ENCODE assay signal across 3 cellular contexts in the genomic region with DNA sequence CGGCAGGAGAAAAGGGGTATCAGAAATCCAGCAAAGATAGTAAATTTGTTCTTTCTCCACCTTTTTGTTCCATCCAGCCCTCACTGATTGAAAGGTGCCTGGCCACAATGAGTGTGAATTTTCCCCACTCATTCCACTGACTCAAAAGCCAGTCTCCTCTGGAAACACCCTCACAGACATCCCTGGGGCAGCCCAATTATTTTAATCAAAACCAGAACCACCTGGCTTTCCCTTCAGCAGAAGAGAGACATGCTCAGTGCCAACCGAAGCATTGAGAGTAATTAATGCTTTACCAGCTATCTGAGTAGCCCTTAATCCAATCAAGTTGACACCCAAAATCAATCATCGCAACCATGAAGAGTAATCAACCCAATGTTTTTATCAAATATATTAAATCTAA.
TF ChIP-seq lines count a peak whose summit lies in the region.

No MANE protein-coding gene starts in this region.

TF ChIP-seq in SK-N-SH, 30 proteins besides CTCF, POLR2A, EP300 and RAD21:
- no peak for TF ChIP-seq RFX5 (IDR thresholded peaks at IDR 0.05; ENCODE audit: low read length)
- TF ChIP-seq MAX (IDR thresholded peaks at IDR 0.05; ENCODE audit: low read depth): no peak
- no peak for TF ChIP-seq CHD2 (IDR thresholded peaks at IDR 0.05; ENCODE audit: low read length, partially characterized antibody)
- no peak for TF ChIP-seq FOSL2 (IDR thresholded peaks at IDR 0.05; ENCODE audit: borderline replicate concordance, low read depth)
- TF ChIP-seq FOXJ3 (CRISPR knock-in tag; IDR thresholded peaks at IDR 0.05): no peak
- no peak for TF ChIP-seq SMC3 (IDR thresholded peaks at IDR 0.05; ENCODE audit: low read depth, low read length)
- TF ChIP-seq RXRA (IDR thresholded peaks at IDR 0.05; ENCODE audit: borderline replicate concordance, low read depth): no peak
- TF ChIP-seq IRF3 (IDR thresholded peaks at IDR 0.05; ENCODE audit: low read depth, low read length): no peak
- no peak for TF ChIP-seq SIN3A (IDR thresholded peaks at IDR 0.05; ENCODE audit: borderline replicate concordance, low read depth, low read length)

TF ChIP-seq in SK-N-SH treated with all-trans-retinoic acid at 6 μM for 48 hours, 23 proteins besides CTCF, POLR2A, EP300 and RAD21:
- TF ChIP-seq ESRRG (CRISPR knock-in tag; IDR thresholded peaks at IDR 0.05): no peak
- TF ChIP-seq ZFP30 (CRISPR knock-in tag; IDR thresholded peaks at IDR 0.05): no peak
- no peak for TF ChIP-seq CSRNP3 (CRISPR knock-in tag; IDR thresholded peaks at IDR 0.05)
- no peak for TF ChIP-seq ZFP3 (CRISPR knock-in tag; IDR thresholded peaks at IDR 0.05)

TF ChIP-seq in H1, 55 proteins besides CTCF, POLR2A, EP300 and RAD21:
- no peak for TF ChIP-seq E2F6 (IDR thresholded peaks at IDR 0.05)
- no peak for TF ChIP-seq MAFK (IDR thresholded peaks at IDR 0.05; ENCODE audit: low read depth, low read length)
- TF ChIP-seq TAF1 (IDR thresholded peaks at IDR 0.05; ENCODE audit: low read depth, low read length): no peak
- no peak for TF ChIP-seq TEAD4 (IDR thresholded peaks at IDR 0.05; ENCODE audit: low read depth, low read length)
- TF ChIP-seq ASH2L (IDR thresholded peaks at IDR 0.05; ENCODE audit: low read length): no peak
- no peak for TF ChIP-seq RNF2 (IDR thresholded peaks at IDR 0.05; ENCODE audit: borderline replicate concordance, low read depth, low read length, missing control alignments, poor library complexity, severe bottlenecking)
- TF ChIP-seq SP1 (IDR thresholded peaks at IDR 0.05; ENCODE audit: low read depth, low read length): no peak
- TF ChIP-seq CREB1 (IDR thresholded peaks at IDR 0.05): no peak
- TF ChIP-seq, protein P1, sequence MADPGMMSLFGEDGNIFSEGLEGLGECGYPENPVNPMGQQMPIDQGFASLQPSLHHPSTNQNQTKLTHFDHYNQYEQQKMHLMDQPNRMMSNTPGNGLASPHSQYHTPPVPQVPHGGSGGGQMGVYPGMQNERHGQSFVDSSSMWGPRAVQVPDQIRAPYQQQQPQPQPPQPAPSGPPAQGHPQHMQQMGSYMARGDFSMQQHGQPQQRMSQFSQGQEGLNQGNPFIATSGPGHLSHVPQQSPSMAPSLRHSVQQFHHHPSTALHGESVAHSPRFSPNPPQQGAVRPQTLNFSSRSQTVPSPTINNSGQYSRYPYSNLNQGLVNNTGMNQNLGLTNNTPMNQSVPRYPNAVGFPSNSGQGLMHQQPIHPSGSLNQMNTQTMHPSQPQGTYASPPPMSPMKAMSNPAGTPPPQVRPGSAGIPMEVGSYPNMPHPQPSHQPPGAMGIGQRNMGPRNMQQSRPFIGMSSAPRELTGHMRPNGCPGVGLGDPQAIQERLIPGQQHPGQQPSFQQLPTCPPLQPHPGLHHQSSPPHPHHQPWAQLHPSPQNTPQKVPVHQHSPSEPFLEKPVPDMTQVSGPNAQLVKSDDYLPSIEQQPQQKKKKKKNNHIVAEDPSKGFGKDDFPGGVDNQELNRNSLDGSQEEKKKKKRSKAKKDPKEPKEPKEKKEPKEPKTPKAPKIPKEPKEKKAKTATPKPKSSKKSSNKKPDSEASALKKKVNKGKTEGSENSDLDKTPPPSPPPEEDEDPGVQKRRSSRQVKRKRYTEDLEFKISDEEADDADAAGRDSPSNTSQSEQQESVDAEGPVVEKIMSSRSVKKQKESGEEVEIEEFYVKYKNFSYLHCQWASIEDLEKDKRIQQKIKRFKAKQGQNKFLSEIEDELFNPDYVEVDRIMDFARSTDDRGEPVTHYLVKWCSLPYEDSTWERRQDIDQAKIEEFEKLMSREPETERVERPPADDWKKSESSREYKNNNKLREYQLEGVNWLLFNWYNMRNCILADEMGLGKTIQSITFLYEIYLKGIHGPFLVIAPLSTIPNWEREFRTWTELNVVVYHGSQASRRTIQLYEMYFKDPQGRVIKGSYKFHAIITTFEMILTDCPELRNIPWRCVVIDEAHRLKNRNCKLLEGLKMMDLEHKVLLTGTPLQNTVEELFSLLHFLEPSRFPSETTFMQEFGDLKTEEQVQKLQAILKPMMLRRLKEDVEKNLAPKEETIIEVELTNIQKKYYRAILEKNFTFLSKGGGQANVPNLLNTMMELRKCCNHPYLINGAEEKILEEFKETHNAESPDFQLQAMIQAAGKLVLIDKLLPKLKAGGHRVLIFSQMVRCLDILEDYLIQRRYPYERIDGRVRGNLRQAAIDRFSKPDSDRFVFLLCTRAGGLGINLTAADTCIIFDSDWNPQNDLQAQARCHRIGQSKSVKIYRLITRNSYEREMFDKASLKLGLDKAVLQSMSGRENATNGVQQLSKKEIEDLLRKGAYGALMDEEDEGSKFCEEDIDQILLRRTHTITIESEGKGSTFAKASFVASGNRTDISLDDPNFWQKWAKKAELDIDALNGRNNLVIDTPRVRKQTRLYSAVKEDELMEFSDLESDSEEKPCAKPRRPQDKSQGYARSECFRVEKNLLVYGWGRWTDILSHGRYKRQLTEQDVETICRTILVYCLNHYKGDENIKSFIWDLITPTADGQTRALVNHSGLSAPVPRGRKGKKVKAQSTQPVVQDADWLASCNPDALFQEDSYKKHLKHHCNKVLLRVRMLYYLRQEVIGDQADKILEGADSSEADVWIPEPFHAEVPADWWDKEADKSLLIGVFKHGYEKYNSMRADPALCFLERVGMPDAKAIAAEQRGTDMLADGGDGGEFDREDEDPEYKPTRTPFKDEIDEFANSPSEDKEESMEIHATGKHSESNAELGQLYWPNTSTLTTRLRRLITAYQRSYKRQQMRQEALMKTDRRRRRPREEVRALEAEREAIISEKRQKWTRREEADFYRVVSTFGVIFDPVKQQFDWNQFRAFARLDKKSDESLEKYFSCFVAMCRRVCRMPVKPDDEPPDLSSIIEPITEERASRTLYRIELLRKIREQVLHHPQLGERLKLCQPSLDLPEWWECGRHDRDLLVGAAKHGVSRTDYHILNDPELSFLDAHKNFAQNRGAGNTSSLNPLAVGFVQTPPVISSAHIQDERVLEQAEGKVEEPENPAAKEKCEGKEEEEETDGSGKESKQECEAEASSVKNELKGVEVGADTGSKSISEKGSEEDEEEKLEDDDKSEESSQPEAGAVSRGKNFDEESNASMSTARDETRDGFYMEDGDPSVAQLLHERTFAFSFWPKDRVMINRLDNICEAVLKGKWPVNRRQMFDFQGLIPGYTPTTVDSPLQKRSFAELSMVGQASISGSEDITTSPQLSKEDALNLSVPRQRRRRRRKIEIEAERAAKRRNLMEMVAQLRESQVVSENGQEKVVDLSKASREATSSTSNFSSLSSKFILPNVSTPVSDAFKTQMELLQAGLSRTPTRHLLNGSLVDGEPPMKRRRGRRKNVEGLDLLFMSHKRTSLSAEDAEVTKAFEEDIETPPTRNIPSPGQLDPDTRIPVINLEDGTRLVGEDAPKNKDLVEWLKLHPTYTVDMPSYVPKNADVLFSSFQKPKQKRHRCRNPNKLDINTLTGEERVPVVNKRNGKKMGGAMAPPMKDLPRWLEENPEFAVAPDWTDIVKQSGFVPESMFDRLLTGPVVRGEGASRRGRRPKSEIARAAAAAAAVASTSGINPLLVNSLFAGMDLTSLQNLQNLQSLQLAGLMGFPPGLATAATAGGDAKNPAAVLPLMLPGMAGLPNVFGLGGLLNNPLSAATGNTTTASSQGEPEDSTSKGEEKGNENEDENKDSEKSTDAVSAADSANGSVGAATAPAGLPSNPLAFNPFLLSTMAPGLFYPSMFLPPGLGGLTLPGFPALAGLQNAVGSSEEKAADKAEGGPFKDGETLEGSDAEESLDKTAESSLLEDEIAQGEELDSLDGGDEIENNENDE (IDR thresholded peaks at IDR 0.05; ENCODE audit: insufficient replicate concordance, low read length): no peak
- no peak for TF ChIP-seq KDM1A (IDR thresholded peaks at IDR 0.05; ENCODE audit: borderline replicate concordance, low read length)
- TF ChIP-seq JUND (IDR thresholded peaks at IDR 0.05; ENCODE audit: low read length): no peak
- no peak for TF ChIP-seq SAP30 (IDR thresholded peaks at IDR 0.05; ENCODE audit: insufficient read depth, insufficient replicate concordance, low read length)
- no peak for TF ChIP-seq ATF3 (IDR thresholded peaks at IDR 0.05; ENCODE audit: insufficient read depth, low read depth, low read length)
- no peak for TF ChIP-seq CHD1 (IDR thresholded peaks at IDR 0.05; ENCODE audit: low read depth, low read length)
- no peak for TF ChIP-seq SIX5 (IDR thresholded peaks at IDR 0.05; ENCODE audit: low read depth, low read length)
- TF ChIP-seq SIRT6 (IDR thresholded peaks at IDR 0.05; ENCODE audit: low read length): no peak
